ENCODE assay signal across 8 cellular contexts in the genomic region with DNA sequence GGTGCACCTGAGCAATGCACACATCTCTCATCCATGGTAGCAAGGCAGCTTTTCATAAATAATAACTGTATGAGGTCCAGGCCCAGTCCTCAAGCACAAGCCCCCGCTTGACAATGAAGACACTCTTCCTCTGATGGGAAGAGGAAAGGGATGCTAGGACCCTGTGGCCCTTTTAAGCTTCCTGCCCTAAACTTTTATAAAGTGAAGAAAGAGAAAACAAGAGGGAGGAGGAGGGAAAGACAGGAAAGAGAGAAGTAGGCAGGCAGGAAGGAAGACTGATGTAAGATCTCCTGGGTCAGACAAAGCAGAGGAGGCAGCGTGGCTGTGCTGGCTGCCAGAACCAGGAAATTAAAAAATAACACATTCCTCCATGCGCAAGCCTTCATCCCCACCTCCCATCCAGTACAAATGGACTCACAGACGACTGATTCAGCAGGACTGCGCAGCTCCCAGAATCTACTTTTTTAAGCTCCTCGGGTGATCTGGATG. TPM values are rescaled to one million over a fixed set of nuclear protein-coding genes. Genes with fewer than 3 reads are reported as not detected.
DNase-seq lines count a peak whose midpoint lies in the region; ATAC-seq and TF ChIP-seq lines count a peak whose summit lies in the region.

No MANE protein-coding gene starts in this region.

- peaks cover 0 to under 1% (median 0%) of the 10 kb centered on the region in 3 donors for H3K9me3 Mint-ChIP-seq in IgD-negative memory B cell
- peaks cover 14% of the 10 kb centered on the region for H3K9me3 Mint-ChIP-seq in activated naive CD4-positive, alpha-beta T cell treated with anti-CD3 and anti-CD28 coated beads, Interleukin-2, amount 10 ng/mL, durations not matched to agents 7 days and 5 days

- H3K4me3 Mint-ChIP-seq in IgD-negative memory B cell, result peak overlapping the region in 2 of 4 donors; percentile 23 to 51
- no peak overlapping the region for H3K4me3 Mint-ChIP-seq in activated naive CD4-positive, alpha-beta T cell treated with anti-CD3 and anti-CD28 coated beads, Interleukin-2, amount 10 ng/mL, durations not matched to agents 7 days and 5 days

- H3K27ac ChIP-seq in ACC112 (ENCODE audit: low read depth, low read length) (peak overlapping the region; percentile 82), left lung (peak overlapping the region; percentile 22 to 70)

- H3K27me3 Mint-ChIP-seq in IgD-negative memory B cell, result no peaks in the 10 kb centered on the region
- H3K27me3 Mint-ChIP-seq in activated naive CD4-positive, alpha-beta T cell treated with anti-CD3 and anti-CD28 coated beads, Interleukin-2, amount 10 ng/mL, durations not matched to agents 7 days and 5 days, result no peaks in the 10 kb centered on the region

- H3K36me3 Mint-ChIP-seq in IgD-negative memory B cell, result peaks cover 10% of the 10 kb centered on the region
- peaks cover 67% of the 10 kb centered on the region for H3K36me3 Mint-ChIP-seq in activated naive CD4-positive, alpha-beta T cell treated with anti-CD3 and anti-CD28 coated beads, Interleukin-2, amount 10 ng/mL, durations not matched to agents 7 days and 5 days

- H3K27me3 ChIP-seq in ACC112 (ENCODE audit: insufficient read depth, low read length) (no peaks in the 10 kb centered on the region), left lung (no peaks in the 10 kb centered on the region)

- peaks cover 9 to 16% (median 13%) of the 10 kb centered on the region in 3 donors for H3K4me1 Mint-ChIP-seq in IgD-negative memory B cell
- peaks cover 49% of the 10 kb centered on the region for H3K4me1 Mint-ChIP-seq in activated naive CD4-positive, alpha-beta T cell treated with anti-CD3 and anti-CD28 coated beads, Interleukin-2, amount 10 ng/mL, durations not matched to agents 7 days and 5 days

- no peak overlapping the region for H2AFZ ChIP-seq in ACC112 (ENCODE audit: low read length, unreplicated experiment)

- no peak for DNase-seq in activated naive CD4-positive, alpha-beta T cell treated with anti-CD3 and anti-CD28 coated beads, Interleukin-2, amount 10 ng/mL, durations not matched to agents 7 days and 5 days
- DNase-seq in left lung (no peak), NCI-H187 treated with DMSO at 0.1 percent for 48 hours (lab: John Stamatoyannopoulos, UW) (no peak)

- CTCF ChIA-PET in activated naive CD4-positive, alpha-beta T cell treated with anti-CD3 and anti-CD28 coated beads, Interleukin-2, amount 10 ng/mL, durations not matched to agents 7 days and 5 days (lab: Charles Lee), result interaction anchor here (1.4 to 19.6 kb wide), 3 partner anchors 13 to 61 kb away, joined by 5 to 467 read pairs (median 87); a partner anchor contains a TSS

- ATAC-seq in left lung, result peak; percentile 59
- ATAC-seq in HG03469 (IDR thresholded peaks at IDR 0.05; ENCODE audit: unreplicated experiment), result no peak
- no peak for ATAC-seq in GM19455 (IDR thresholded peaks at IDR 0.05; ENCODE audit: unreplicated experiment)
- ATAC-seq in GM18502 (IDR thresholded peaks at IDR 0.05; ENCODE audit: poor library complexity, unreplicated experiment), result no peak

- intact Hi-C loops in left lung (cut with DNase I), result no loop called here

- peak overlapping the region; percentile 84 to 93 (median 85) for H3K27ac Mint-ChIP-seq in IgD-negative memory B cell
- H3K27ac Mint-ChIP-seq in activated naive CD4-positive, alpha-beta T cell treated with anti-CD3 and anti-CD28 coated beads, Interleukin-2, amount 10 ng/mL, durations not matched to agents 7 days and 5 days, result peak overlapping the region; percentile 96

- H3K36me3 ChIP-seq in ACC112 (ENCODE audit: insufficient read depth, low read length) (peaks cover 31% of the 10 kb centered on the region), left lung (peaks cover 0 to 50% of the 10 kb centered on the region in 2 donors)

- peaks cover 0 to 2% of the 10 kb centered on the region in 2 donors for H3K9me3 ChIP-seq in left lung

- H3K79me2 ChIP-seq in ACC112 (ENCODE audit: control insufficient read depth, insufficient read depth, low read length, unreplicated experiment), result peaks cover 9% of the 10 kb centered on the region

- H3K4me1 ChIP-seq in ACC112 (ENCODE audit: control insufficient read depth, insufficient read depth, low read length, unreplicated experiment) (peaks cover 49% of the 10 kb centered on the region), left lung (peaks cover 8 to 62% of the 10 kb centered on the region in 2 donors)

- H3K4me3 ChIP-seq in ACC112 (ENCODE audit: low read depth, low read length) (no peak overlapping the region), left lung (no peak overlapping the region)

- no peak for TF ChIP-seq CTCF in left lung (IDR thresholded peaks at IDR 0.05)

RNA-seq across cellular contexts. Expression of a gene that starts 16.4 kb away (rescaled TPM):
- polyA plus RNA-seq in IgD-negative memory B cell, result 40.7 TPM
- total RNA-seq in left lung, result 100 to 1,000 TPM in 1 of 2 donors, 10 to 100 TPM in 1; 22.6 to 102 TPM
